ENCODE assay signal across 30 cellular contexts in genomic region chr16:65534121-65534528, GRCh38.
A peak's percentile ranks its signal among the peaks of the same experiment; 100 is the strongest.
DNase-seq lines count a peak whose midpoint lies in the region; ATAC-seq lines count a peak whose summit lies in the region.
"Had no signal": no experiment of that assay in that cellular context is flagged by ENCODE, and none has a peak within 500 bp of the region (broad histone marks: within the 10 kb centered on the region; RNA-seq: fewer than 3 reads in every experiment).

No MANE protein-coding gene starts in this region.

- peaks cover 7% of the 10 kb centered on the region for H3K9me3 Mint-ChIP-seq in activated naive CD8-positive, alpha-beta T cell treated with anti-CD3 and anti-CD28 coated beads for 36 hours
- H3K9me3 Mint-ChIP-seq: mesothelial cell of epicardium had no signal

- no peaks in the 10 kb centered on the region for H3K4me1 Mint-ChIP-seq in activated naive CD8-positive, alpha-beta T cell treated with anti-CD3 and anti-CD28 coated beads for 36 hours

- peak; percentile 75 for DNase-seq in EH (ENCODE audit: low read depth)
- DNase-seq in NCI-H226: peak; percentile 76
- no peak for DNase-seq in epithelial cell of prostate (ENCODE audit: low read depth, low spot score)
- peak; percentile 38 for DNase-seq in kidney tubule cell (ENCODE audit: low spot score)
- no peak for DNase-seq in activated naive CD8-positive, alpha-beta T cell treated with anti-CD3 and anti-CD28 coated beads for 36 hours
- no peak for DNase-seq in A172 (ENCODE audit: low spot score)
- DNase-seq: activated CD4-positive, alpha-beta T cell treated with anti-CD3 and anti-CD28 coated beads for 4 hours; activated CD8-positive, alpha-beta memory T cell treated with anti-CD3 and anti-CD28 coated beads for 24 hours; activated gamma-delta T cell treated with Interleukin-2 at 50 U/mL for 16 hours; activated T-cell treated with anti-CD3 and anti-CD28 coated beads, Interleukin-2, amount 50 U/mL, for 1 hour; brain microvascular endothelial cell; Calu3; hippocampal formation; immature natural killer cell; left ventricle myocardium superior; naive thymus-derived CD8-positive, alpha-beta T cell; NCI-H1436; NCI-H510A treated with DMSO at 0.1 percent for 48 hours; NK-92 treated with Interleukin-12 subunit alpha and Interleukin-12 subunit beta, amount 100 ng/mL, for 24 hours; ovary; stimulated activated CD4-positive, alpha-beta T cell treated with anti-CD3 and anti-CD28 coated beads, Interleukin-12 subunit alpha, Interleukin-12 subunit beta, amount 100 ng/mL, for 4 hours; stimulated activated CD4-positive, alpha-beta T cell treated with anti-CD3 and anti-CD28 coated beads, Interleukin-4, amount 100 ng/mL, for 24 hours; stimulated activated naive B cell treated with anti-CD40 and anti-IgM and Interleukin-4, amounts not matched to agents 10 μg/mL and 1 μg/mL and 100 μg/mL, for 72 hours; T-helper 2 cell had no signal

- ATAC-seq in HG02571 (IDR thresholded peaks at IDR 0.05; ENCODE audit: unreplicated experiment) (no peak), HG02642 (IDR thresholded peaks at IDR 0.05; ENCODE audit: poor library complexity, unreplicated experiment) (no peak)
- ATAC-seq: K562; left ventricle myocardium superior; naive thymus-derived CD8-positive, alpha-beta T cell; stimulated activated naive B cell treated with anti-CD40 and anti-IgM and Interleukin-4, amounts not matched to agents 10 μg/mL and 1 μg/mL and 100 μg/mL, for 72 hours had no signal

- peak overlapping the region; percentile 35 for H3K27ac ChIP-seq in epithelial cell of prostate
- H3K27ac ChIP-seq: brain microvascular endothelial cell, ovary, right atrium auricular region had no signal

- H3K27ac Mint-ChIP-seq in activated naive CD8-positive, alpha-beta T cell treated with anti-CD3 and anti-CD28 coated beads for 36 hours: no peak overlapping the region
- H3K27ac Mint-ChIP-seq: immature natural killer cell; mesothelial cell of epicardium; stimulated activated naive B cell treated with anti-CD40 and anti-IgM and Interleukin-4, amounts not matched to agents 10 μg/mL and 1 μg/mL and 100 μg/mL, for 72 hours had no signal

- H3K27me3 Mint-ChIP-seq in activated naive CD8-positive, alpha-beta T cell treated with anti-CD3 and anti-CD28 coated beads for 36 hours: no peaks in the 10 kb centered on the region
- H3K27me3 Mint-ChIP-seq: stimulated activated naive B cell treated with anti-CD40 and anti-IgM and Interleukin-4, amounts not matched to agents 10 μg/mL and 1 μg/mL and 100 μg/mL, for 72 hours had no signal

- H3K36me3 Mint-ChIP-seq in activated naive CD8-positive, alpha-beta T cell treated with anti-CD3 and anti-CD28 coated beads for 36 hours: peaks cover 2% of the 10 kb centered on the region
- H3K36me3 Mint-ChIP-seq: CD14-positive monocyte; immature natural killer cell; mesothelial cell of epicardium; naive thymus-derived CD8-positive, alpha-beta T cell had no signal

- H3K4me3 Mint-ChIP-seq in activated naive CD8-positive, alpha-beta T cell treated with anti-CD3 and anti-CD28 coated beads for 36 hours: no peak overlapping the region
- H3K4me3 Mint-ChIP-seq: CD14-positive monocyte; immature natural killer cell; mesothelial cell of epicardium; naive thymus-derived CD8-positive, alpha-beta T cell; stimulated activated naive B cell treated with anti-CD40 and anti-IgM and Interleukin-4, amounts not matched to agents 10 μg/mL and 1 μg/mL and 100 μg/mL, for 72 hours had no signal

Comparison
In these comparisons a context has a peak if more than half of its experiments do, and no peak if none do; other contexts are left out.
1. DNase-seq: peak in EH (single experiment), NCI-H226 (single experiment) and kidney tubule cell (single experiment); none in epithelial cell of prostate (single experiment), activated naive CD8-positive, alpha-beta T cell treated with anti-CD3 and anti-CD28 coated beads for 36 hours (single experiment) and A172 (single experiment).